8 cellular contexts compared by ENCODE assay signal in the genomic region with DNA sequence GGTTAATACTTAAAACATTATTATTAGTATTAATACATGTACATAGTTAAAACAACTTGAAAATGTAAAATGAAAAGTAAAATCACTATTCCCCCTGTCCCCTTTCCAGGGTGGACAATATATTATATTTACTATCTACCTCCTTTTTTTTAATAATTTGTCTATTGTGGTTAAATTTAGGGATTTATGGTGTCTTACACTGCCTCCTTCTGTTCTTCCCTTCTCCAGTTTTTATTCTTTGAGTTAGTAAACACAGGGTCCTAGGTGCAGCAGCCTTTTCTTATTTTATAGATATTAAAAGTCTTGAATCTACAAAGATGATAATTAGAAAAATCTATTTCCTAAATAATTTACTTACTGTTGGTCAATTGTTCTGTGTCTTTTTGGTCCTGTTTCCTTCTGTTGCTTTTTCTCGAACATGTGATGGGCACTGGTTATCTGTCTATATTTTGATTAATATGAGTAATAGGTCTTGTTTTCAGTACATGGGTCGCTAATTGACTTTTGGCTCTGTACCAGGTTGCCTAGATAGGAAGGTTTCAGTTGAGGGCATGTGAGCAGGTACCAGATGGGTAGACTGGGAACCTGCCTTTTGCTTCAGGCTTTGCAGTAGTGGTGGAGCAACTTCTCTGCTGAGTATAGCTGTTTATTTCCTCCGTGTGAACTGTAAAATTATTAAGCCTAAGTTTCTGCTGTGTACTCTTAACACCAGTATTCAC. TPM values are rescaled to one million over a fixed set of nuclear protein-coding genes. Genes with fewer than 3 reads are reported as not detected.
A peak's percentile ranks its signal among the peaks of the same experiment; 100 is the strongest.
DNase-seq lines count a peak whose midpoint lies in the region; ATAC-seq and TF ChIP-seq lines count a peak whose summit lies in the region.

No MANE protein-coding gene starts in this region.

- H3K27me3 ChIP-seq in left ventricle myocardium inferior (ENCODE audit: low read depth) (no peaks in the 10 kb centered on the region), NT2/D1 (ENCODE audit: insufficient read depth, insufficient read length) (no peaks in the 10 kb centered on the region)

- TF ChIP-seq CTCF in left ventricle myocardium inferior (IDR thresholded peaks at IDR 0.05; ENCODE audit: borderline replicate concordance): no peak
- no peak for TF ChIP-seq CTCF in neural crest cell (conservative IDR thresholded peaks at IDR 0.05)

- DNase-seq in left ventricle myocardium inferior: no peak
- DNase-seq in Right ventricle myocardium superior: no peak
- no peak for DNase-seq in NT2/D1 (ENCODE audit: low read depth, low spot score)
- no peak for DNase-seq in effector memory CD8-positive, alpha-beta T cell
- no peak for DNase-seq in neural crest cell (ENCODE audit: low read depth, low spot score)
- no peak for DNase-seq in stimulated activated naive CD4-positive, alpha-beta T cell (lab: John Stamatoyannopoulos, UW)
- no peak for DNase-seq in left lobe of liver (ENCODE audit: low spot score)
- no peak for DNase-seq in activated CD8-positive, alpha-beta memory T cell treated with anti-CD3 and anti-CD28 coated beads, Interleukin-2, amount 50 U/mL, for 48 hours

- peaks cover 14% of the 10 kb centered on the region for H3K36me3 Mint-ChIP-seq in effector memory CD8-positive, alpha-beta T cell (ENCODE audit: insufficient read depth)
- no peaks in the 10 kb centered on the region for H3K36me3 Mint-ChIP-seq in neural crest cell (ENCODE audit: low read depth)

- peak overlapping the region; percentile 86 for H3K4me3 ChIP-seq in left ventricle myocardium inferior
- peak overlapping the region; percentile 85 for H3K4me3 ChIP-seq in NT2/D1 (ENCODE audit: insufficient read length, low read depth)

- peak overlapping the region; percentile 89 for H3K9ac ChIP-seq in NT2/D1 (ENCODE audit: insufficient read length, low read depth)

- no peak for ATAC-seq in Right ventricle myocardium superior (ENCODE audit: poor library complexity)
- ATAC-seq in effector memory CD8-positive, alpha-beta T cell (replicated peaks): no peak
- ATAC-seq in left lobe of liver: no peak

- no peaks in the 10 kb centered on the region for H3K27me3 Mint-ChIP-seq in effector memory CD8-positive, alpha-beta T cell
- peaks cover 5% of the 10 kb centered on the region for H3K27me3 Mint-ChIP-seq in neural crest cell (ENCODE audit: low read depth)

- H3K27ac Mint-ChIP-seq in effector memory CD8-positive, alpha-beta T cell: peak overlapping the region; percentile 97 to 99
- peak overlapping the region; percentile 6 for H3K27ac Mint-ChIP-seq in neural crest cell (ENCODE audit: unreplicated experiment)

- intact Hi-C loops in left ventricle myocardium inferior (cut with micrococcal nuclease) (no loop called here), Right ventricle myocardium superior (cut with DNase I) (no loop called here)

- H3K4me1 ChIP-seq in left ventricle myocardium inferior: peaks cover 52% of the 10 kb centered on the region
- H3K4me1 ChIP-seq in NT2/D1 (ENCODE audit: insufficient read depth, insufficient read length): no peaks in the 10 kb centered on the region

- H3K4me1 Mint-ChIP-seq in effector memory CD8-positive, alpha-beta T cell (ENCODE audit: low read depth in 2 of 2): peaks cover 15% of the 10 kb centered on the region in 2 donors
- peaks cover 27% of the 10 kb centered on the region for H3K4me1 Mint-ChIP-seq in neural crest cell

- H3K9me3 ChIP-seq in left ventricle myocardium inferior (replicated peaks) (no peaks in the 10 kb centered on the region), NT2/D1 (ENCODE audit: insufficient read depth, low read length) (no peaks in the 10 kb centered on the region; the same call in 1 of the 2 replicates)

- H3K4me3 Mint-ChIP-seq in effector memory CD8-positive, alpha-beta T cell: peak overlapping the region; percentile 82 to 87
- peak overlapping the region; percentile 99 for H3K4me3 Mint-ChIP-seq in neural crest cell

- no peaks in the 10 kb centered on the region for H3K9me3 Mint-ChIP-seq in effector memory CD8-positive, alpha-beta T cell
- H3K9me3 Mint-ChIP-seq in neural crest cell: no peaks in the 10 kb centered on the region

- no peaks in the 10 kb centered on the region for H3K36me3 ChIP-seq in left ventricle myocardium inferior
- H3K36me3 ChIP-seq in NT2/D1 (ENCODE audit: insufficient read depth, insufficient read length, low read length): no peaks in the 10 kb centered on the region

- H3K27ac ChIP-seq in left ventricle myocardium inferior (replicated peaks): peak overlapping the region; percentile 94

RNA-seq across cellular contexts. Expression of gene NUDT9, which starts 1.1 kb away (rescaled TPM):
- 29.2 TPM for total RNA-seq in left ventricle myocardium inferior
- 28.4 TPM for total RNA-seq in Right ventricle myocardium superior
- 22.6 and 25.4 TPM in 2 replicates for total RNA-seq in neural crest cell
- total RNA-seq in left lobe of liver: 21.4 TPM

RNA-seq across cellular contexts. Expression of gene HSD17B11, which starts 32.5 kb away (rescaled TPM):
- 11.7 TPM for total RNA-seq in left ventricle myocardium inferior
- 13.1 TPM for total RNA-seq in Right ventricle myocardium superior
- total RNA-seq in neural crest cell: 18.4 and 22.6 TPM in 2 replicates
- total RNA-seq in left lobe of liver: 135 TPM
